22 cellular contexts compared by ENCODE assay signal in the genomic region with DNA sequence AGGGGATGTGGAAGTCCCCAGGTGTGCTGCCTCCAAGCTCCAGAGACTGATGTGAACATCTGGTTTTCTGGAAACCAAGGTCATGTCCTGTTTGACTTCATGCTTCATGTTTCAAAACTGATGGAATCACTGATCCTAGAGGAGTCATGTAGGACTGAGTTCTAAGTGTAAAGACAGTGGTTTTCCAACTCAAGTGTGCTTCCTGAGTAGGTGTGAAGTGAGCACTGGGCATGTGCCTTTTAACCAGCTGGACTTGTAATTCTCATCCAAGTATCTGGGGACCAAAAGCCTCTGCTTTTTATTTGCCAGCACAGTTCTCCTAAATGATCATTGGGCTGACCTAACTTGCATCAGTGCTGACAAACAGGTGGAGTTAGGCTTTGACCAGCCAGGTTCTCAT. TPM values are rescaled to one million over a fixed set of nuclear protein-coding genes. Genes with fewer than 3 reads are reported as not detected.
A peak's percentile ranks its signal among the peaks of the same experiment; 100 is the strongest.
DNase-seq lines count a peak whose midpoint lies in the region; ATAC-seq, FAIRE-seq and TF ChIP-seq lines count a peak whose summit lies in the region.
"Had no signal": no experiment of that assay in that cellular context is flagged by ENCODE, and none has a peak within 500 bp of the region (broad histone marks: within the 10 kb centered on the region; RNA-seq: fewer than 3 reads in every experiment).

No MANE protein-coding gene starts in this region.

- H3K36me3 ChIP-seq in GM23338 (ENCODE audit: insufficient read depth): no peaks in the 10 kb centered on the region
- no peaks in the 10 kb centered on the region for H3K36me3 ChIP-seq in bronchial epithelial cell (ENCODE audit: control insufficient read depth, insufficient read depth, low read length)
- no peaks in the 10 kb centered on the region for H3K36me3 ChIP-seq in thyroid gland

- peaks cover 4% of the 10 kb centered on the region; the same call in 2 of the 3 replicates for H3K4me1 Mint-ChIP-seq in GM23338
- H3K4me1 Mint-ChIP-seq in nephron: peaks cover 11% of the 10 kb centered on the region
- peaks cover 4% of the 10 kb centered on the region for H3K4me1 Mint-ChIP-seq in activated CD8-positive, alpha-beta T cell treated with anti-CD3 and anti-CD28 coated beads, Interleukin-2, amount 10 ng/mL, durations not matched to agents 7 days and 5 days (ENCODE audit: low read depth)

- intact Hi-C loops in thyroid gland (cut with DNase I): no loop called here

- POLR2A ChIA-PET in activated CD8-positive, alpha-beta T cell treated with anti-CD3 and anti-CD28 coated beads, Interleukin-2, amount 10 ng/mL, durations not matched to agents 7 days and 5 days (lab: Charles Lee): no interaction called here

- no peak overlapping the region for H3K4me3 Mint-ChIP-seq in GM23338
- H3K4me3 Mint-ChIP-seq in nephron: no peak overlapping the region
- H3K4me3 Mint-ChIP-seq in activated CD8-positive, alpha-beta T cell treated with anti-CD3 and anti-CD28 coated beads, Interleukin-2, amount 10 ng/mL, durations not matched to agents 7 days and 5 days: no peak overlapping the region
- H3K4me3 Mint-ChIP-seq: CD4-positive, alpha-beta memory T cell had no signal

- H3K4me2 ChIP-seq in GM23338: no peak overlapping the region

- peak; percentile 23 for FAIRE-seq in bronchial epithelial cell (lab: Jason Lieb, UNC)
- FAIRE-seq: HepG2 had no signal

- no peaks in the 10 kb centered on the region for H4K20me1 ChIP-seq in GM23338 (replicated peaks; ENCODE audit: insufficient read depth)

- peak overlapping the region; percentile 78; the same call in 1 of the 2 replicates for H2AFZ ChIP-seq in GM23338
- H2AFZ ChIP-seq: GM23248 had no signal

- H3K4me1 ChIP-seq in GM23338 (ENCODE audit: insufficient read depth): peaks cover 3% of the 10 kb centered on the region; the same call in 1 of the 2 replicates
- H3K4me1 ChIP-seq in thyroid gland: peaks cover 24 to 30% of the 10 kb centered on the region in 2 donors

- H3K36me3 Mint-ChIP-seq in GM23338 (ENCODE audit: low read depth) (no peaks in the 10 kb centered on the region), nephron (ENCODE audit: low read depth) (no peaks in the 10 kb centered on the region)
- H3K36me3 Mint-ChIP-seq in activated CD8-positive, alpha-beta T cell treated with anti-CD3 and anti-CD28 coated beads, Interleukin-2, amount 10 ng/mL, durations not matched to agents 7 days and 5 days (ENCODE audit: low read depth): no peaks in the 10 kb centered on the region
- H3K36me3 Mint-ChIP-seq: CD4-positive, alpha-beta memory T cell had no signal

- H3K27me3 ChIP-seq in GM23338 (ENCODE audit: insufficient read depth) (no peaks in the 10 kb centered on the region), bronchial epithelial cell (ENCODE audit: control insufficient read depth, insufficient read depth, low read length) (no peaks in the 10 kb centered on the region), thyroid gland (no peaks in the 10 kb centered on the region)

- no peak for ATAC-seq in GM23338
- ATAC-seq in activated CD8-positive, alpha-beta T cell treated with anti-CD3 and anti-CD28 coated beads, Interleukin-2, amount 10 ng/mL, durations not matched to agents 7 days and 5 days: no peak
- ATAC-seq: HepG2 had no signal

- H3K9me3 Mint-ChIP-seq in GM23338: no peaks in the 10 kb centered on the region
- H3K9me3 Mint-ChIP-seq in nephron: no peaks in the 10 kb centered on the region
- no peaks in the 10 kb centered on the region for H3K9me3 Mint-ChIP-seq in activated CD8-positive, alpha-beta T cell treated with anti-CD3 and anti-CD28 coated beads, Interleukin-2, amount 10 ng/mL, durations not matched to agents 7 days and 5 days (ENCODE audit: insufficient read depth)
- H3K9me3 Mint-ChIP-seq: CD4-positive, alpha-beta memory T cell had no signal

- H3K9me3 ChIP-seq in thyroid gland: no peaks in the 10 kb centered on the region

- CTCF ChIA-PET in activated CD8-positive, alpha-beta T cell treated with anti-CD3 and anti-CD28 coated beads, Interleukin-2, amount 10 ng/mL, durations not matched to agents 7 days and 5 days (lab: Charles Lee): interaction anchor here (0.9 to 2.0 kb wide), 5 partner anchors 20 to 44 kb away, joined by 3 to 10 read pairs (median 4); no protein-coding TSS in a partner anchor

- H3K27me3 Mint-ChIP-seq in GM23338 (ENCODE audit: insufficient read depth, low read depth, poor library complexity): no peaks in the 10 kb centered on the region
- no peaks in the 10 kb centered on the region for H3K27me3 Mint-ChIP-seq in nephron (ENCODE audit: low read depth)
- peaks cover 25% of the 10 kb centered on the region for H3K27me3 Mint-ChIP-seq in activated CD8-positive, alpha-beta T cell treated with anti-CD3 and anti-CD28 coated beads, Interleukin-2, amount 10 ng/mL, durations not matched to agents 7 days and 5 days (ENCODE audit: low read depth)

- no peaks in the 10 kb centered on the region; the same call in 1 of the 2 replicates for H3K9me2 ChIP-seq in GM23338 (ENCODE audit: insufficient read depth)

- no peaks in the 10 kb centered on the region for H3F3A ChIP-seq in GM23338 (replicated peaks; ENCODE audit: low read depth)

- no peak for TF ChIP-seq POLR2A in thyroid gland (IDR thresholded peaks at IDR 0.05)

- DNase-seq in GM23338 (ENCODE audit: low spot score) (no peak), bronchial epithelial cell (ENCODE audit: low read depth) (no peak), thyroid gland (no peak), NCI-H2107 (lab: John Stamatoyannopoulos, UW) (no peak), SHP77 treated with DMSO at 0.1 percent for 48 hours (lab: John Stamatoyannopoulos, UW) (no peak)
- DNase-seq in activated CD8-positive, alpha-beta T cell treated with anti-CD3 and anti-CD28 coated beads, Interleukin-2, amount 10 ng/mL, durations not matched to agents 7 days and 5 days: no peak
- DNase-seq: Calu3; CD4-positive, alpha-beta memory T cell; EL; GM23248; HCEC 1CT; KBM-7; NCI-H1105; NCI-H146; NCI-H2029; NCI-H526; OCI-M1; Right ventricle myocardium superior; SW 1271 had no signal

- H3K79me2 ChIP-seq in GM23338 (replicated peaks; ENCODE audit: insufficient read depth): no peaks in the 10 kb centered on the region

- no peak overlapping the region for H3K27ac ChIP-seq in GM23338 (ENCODE audit: low read depth)
- H3K27ac ChIP-seq in thyroid gland: peak overlapping the region; percentile 17 to 65 (median 60)
- H3K27ac ChIP-seq: GM23248, SK-N-MC had no signal

- TF ChIP-seq CTCF in GM23338 (conservative IDR thresholded peaks at IDR 0.05; ENCODE audit: low read depth in 2 of 2) (no peak), bronchial epithelial cell (IDR thresholded peaks at IDR 0.05; ENCODE audit: insufficient read depth, low read length, severe bottlenecking) (no peak), nephron (IDR thresholded peaks at IDR 0.05; ENCODE audit: unreplicated experiment in 3 of 3) (no peak), thyroid gland (IDR thresholded peaks at IDR 0.05) (no peak)

- no peak overlapping the region for H3K27ac Mint-ChIP-seq in GM23338
- peak overlapping the region in 2 of 3 experiments; percentile 51 to 86 for H3K27ac Mint-ChIP-seq in nephron
- H3K27ac Mint-ChIP-seq in activated CD8-positive, alpha-beta T cell treated with anti-CD3 and anti-CD28 coated beads, Interleukin-2, amount 10 ng/mL, durations not matched to agents 7 days and 5 days: no peak overlapping the region
- H3K27ac Mint-ChIP-seq: CD4-positive, alpha-beta memory T cell had no signal

- H3K4me3 ChIP-seq in GM23338 (no peak overlapping the region), bronchial epithelial cell (ENCODE audit: low read depth, low read length) (no peak overlapping the region), thyroid gland (replicated peaks in 1 of 3) (no peak overlapping the region)
- H3K4me3 ChIP-seq: GM23248, SK-N-MC had no signal

TF ChIP-seq in GM23338, 12 proteins besides CTCF, POLR2A, EP300 and RAD21 (continues in another document):
- TF ChIP-seq, protein P1, sequence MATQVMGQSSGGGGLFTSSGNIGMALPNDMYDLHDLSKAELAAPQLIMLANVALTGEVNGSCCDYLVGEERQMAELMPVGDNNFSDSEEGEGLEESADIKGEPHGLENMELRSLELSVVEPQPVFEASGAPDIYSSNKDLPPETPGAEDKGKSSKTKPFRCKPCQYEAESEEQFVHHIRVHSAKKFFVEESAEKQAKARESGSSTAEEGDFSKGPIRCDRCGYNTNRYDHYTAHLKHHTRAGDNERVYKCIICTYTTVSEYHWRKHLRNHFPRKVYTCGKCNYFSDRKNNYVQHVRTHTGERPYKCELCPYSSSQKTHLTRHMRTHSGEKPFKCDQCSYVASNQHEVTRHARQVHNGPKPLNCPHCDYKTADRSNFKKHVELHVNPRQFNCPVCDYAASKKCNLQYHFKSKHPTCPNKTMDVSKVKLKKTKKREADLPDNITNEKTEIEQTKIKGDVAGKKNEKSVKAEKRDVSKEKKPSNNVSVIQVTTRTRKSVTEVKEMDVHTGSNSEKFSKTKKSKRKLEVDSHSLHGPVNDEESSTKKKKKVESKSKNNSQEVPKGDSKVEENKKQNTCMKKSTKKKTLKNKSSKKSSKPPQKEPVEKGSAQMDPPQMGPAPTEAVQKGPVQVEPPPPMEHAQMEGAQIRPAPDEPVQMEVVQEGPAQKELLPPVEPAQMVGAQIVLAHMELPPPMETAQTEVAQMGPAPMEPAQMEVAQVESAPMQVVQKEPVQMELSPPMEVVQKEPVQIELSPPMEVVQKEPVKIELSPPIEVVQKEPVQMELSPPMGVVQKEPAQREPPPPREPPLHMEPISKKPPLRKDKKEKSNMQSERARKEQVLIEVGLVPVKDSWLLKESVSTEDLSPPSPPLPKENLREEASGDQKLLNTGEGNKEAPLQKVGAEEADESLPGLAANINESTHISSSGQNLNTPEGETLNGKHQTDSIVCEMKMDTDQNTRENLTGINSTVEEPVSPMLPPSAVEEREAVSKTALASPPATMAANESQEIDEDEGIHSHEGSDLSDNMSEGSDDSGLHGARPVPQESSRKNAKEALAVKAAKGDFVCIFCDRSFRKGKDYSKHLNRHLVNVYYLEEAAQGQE (IDR thresholded peaks at IDR 0.05; ENCODE audit: unreplicated experiment): no peak
- TF ChIP-seq NANOG (IDR thresholded peaks at IDR 0.05; ENCODE audit: borderline replicate concordance): no peak
- no peak for TF ChIP-seq JUNB (IDR thresholded peaks at IDR 0.05; ENCODE audit: unreplicated experiment)
- TF ChIP-seq EZH2phosphoT487 (IDR thresholded peaks at IDR 0.05; ENCODE audit: unreplicated experiment): no peak
- no peak for TF ChIP-seq POLR2AphosphoS5 (IDR thresholded peaks at IDR 0.05; ENCODE audit: low read depth)

RNA-seq across cellular contexts. Expression of a gene that starts 36.9 kb away (rescaled TPM):
- 0.08 TPM in 1 of 2 replicates, not detected in the other for total RNA-seq in GM23338 (2014; rRNA removed; shearing (Covaris generic))
- not detected in 2 replicates for polyA plus RNA-seq in GM23338 (2016; fragmentation: Nextera tagmentation; extraction: Ambion mirVana)
- total RNA-seq in bronchial epithelial cell (under 0.01 and 1.4 TPM in 2 replicates), thyroid gland (1 to 10 TPM in 1 of 4 donors, under 1 TPM in 3; 0.44 to 1.0 (median 0.82) TPM)
- total RNA-seq in activated CD8-positive, alpha-beta T cell treated with anti-CD3 and anti-CD28 coated beads, Interleukin-2, amount 10 ng/mL, durations not matched to agents 7 days and 5 days: not detected
- total RNA-seq: CD4-positive, alpha-beta memory T cell had no signal
- polyA plus RNA-seq: CD4-positive, alpha-beta memory T cell had no signal

Comparison
In these comparisons a context has a peak if more than half of its experiments do, and no peak if none do; other contexts are left out.
1. H3K27ac Mint-ChIP-seq: peak in nephron (2 of 3); none in GM23338 (single experiment) and activated CD8-positive, alpha-beta T cell treated with anti-CD3 and anti-CD28 coated beads, Interleukin-2, amount 10 ng/mL, durations not matched to agents 7 days and 5 days (single experiment).